ENCODE assay signal across 8 cellular contexts in genomic region chrX:153333821-153334653, GRCh38. TPM values are rescaled to one million over a fixed set of nuclear protein-coding genes. Genes with fewer than 3 reads are reported as not detected.
DNase-seq lines count a peak whose midpoint lies in the region; ATAC-seq and TF ChIP-seq lines count a peak whose summit lies in the region.

ZNF275 (plus strand) TSS chrX:153334153; CDS start chrX:153336680, 2,527 bp downstream.

- peaks cover 18 to 29% (median 22%) of the 10 kb centered on the region in 3 experiments for H3K36me3 Mint-ChIP-seq in H9 (ENCODE audit: insufficient read depth in 1 of 3, low read depth in 3 of 3)
- peaks cover 30% of the 10 kb centered on the region for H3K36me3 Mint-ChIP-seq in activated naive CD4-positive, alpha-beta T cell treated with anti-CD3 and anti-CD28 coated beads, Interleukin-2, amount 10 ng/mL, durations not matched to agents 7 days and 5 days

- H2BK12ac ChIP-seq in H9 (ENCODE audit: insufficient read length, low read depth, low read length) = no peak within 1 kb of the TSS

- H3K79me2 ChIP-seq in H9 (ENCODE audit: insufficient read depth, low read length) = no peaks in the 10 kb centered on the region

- peak within 1 kb of the TSS; percentile 63 for H3K4me3 ChIP-seq in MG63

- H3K23me2 ChIP-seq in H9 (ENCODE audit: insufficient read length, low read depth, low read length, poor library complexity, severe bottlenecking) = no peaks in the 10 kb centered on the region

- peaks cover 10 to 17% of the 10 kb centered on the region in 2 experiments for H3K4me1 Mint-ChIP-seq in H9
- H3K4me1 Mint-ChIP-seq in activated naive CD4-positive, alpha-beta T cell treated with anti-CD3 and anti-CD28 coated beads, Interleukin-2, amount 10 ng/mL, durations not matched to agents 7 days and 5 days = peaks cover 48% of the 10 kb centered on the region

- H3K4ac ChIP-seq in H9 (ENCODE audit: low read depth, low read length) = no peak within 1 kb of the TSS

- H3K9me3 Mint-ChIP-seq in H9 = peaks cover 72 to 73% of the 10 kb centered on the region in 2 experiments
- H3K9me3 Mint-ChIP-seq in activated naive CD4-positive, alpha-beta T cell treated with anti-CD3 and anti-CD28 coated beads, Interleukin-2, amount 10 ng/mL, durations not matched to agents 7 days and 5 days = peaks cover 3% of the 10 kb centered on the region

- no peaks in the 10 kb centered on the region for H3K4me1 ChIP-seq in H9 (ENCODE audit: insufficient read depth, low read length)

- TF ChIP-seq CTCF in H9 (conservative IDR thresholded peaks at IDR 0.05) (no peak), omental fat pad (IDR thresholded peaks at IDR 0.05) (no peak)

- DNase-seq in GF-D8 (lab: John Stamatoyannopoulos, UW) (peak; percentile 30), H9 (peak; percentile 72), MG63 (peak; percentile 76), globus pallidus (ENCODE audit: low spot score) (peak; percentile 79), omental fat pad (ENCODE audit: low spot score) (peak; percentile 39), superior temporal gyrus (ENCODE audit: extremely low spot score) (peak; percentile 61)
- peak; percentile 82 for DNase-seq in activated naive CD4-positive, alpha-beta T cell treated with anti-CD3 and anti-CD28 coated beads, Interleukin-2, amount 10 ng/mL, durations not matched to agents 7 days and 5 days

- no peak within 1 kb of the TSS for H4K8ac ChIP-seq in H9 (replicated peaks; ENCODE audit: insufficient read length, low read depth, low read length)

- no peak within 1 kb of the TSS for H3K27ac ChIP-seq in H9 (ENCODE audit: insufficient read length, low read depth, low read length)

- 100% methylated on average over 4 of the region's 86 CpGs for WGBS in H9 (ENCODE audit: extremely low coverage, insufficient read length, low lambda C conversion rate)

- no peak within 1 kb of the TSS for H4K5ac ChIP-seq in H9 (ENCODE audit: insufficient read length, low read depth, low read length)

- no peak within 1 kb of the TSS for H4K91ac ChIP-seq in H9 (ENCODE audit: insufficient read length, low read depth, low read length)

- H3K27me3 ChIP-seq in H9 (ENCODE audit: insufficient read depth, low read length) = no peaks in the 10 kb centered on the region
- no peaks in the 10 kb centered on the region for H3K27me3 ChIP-seq in MG63

- H3K56ac ChIP-seq in H9 (ENCODE audit: insufficient read length, low read depth, low read length) = no peak within 1 kb of the TSS

- no peak within 1 kb of the TSS for H2BK120ac ChIP-seq in H9 (ENCODE audit: low read depth, low read length, poor library complexity, severe bottlenecking)

- CTCF ChIA-PET in activated naive CD4-positive, alpha-beta T cell treated with anti-CD3 and anti-CD28 coated beads, Interleukin-2, amount 10 ng/mL, durations not matched to agents 7 days and 5 days (lab: Charles Lee) = no interaction called here

- no peak within 1 kb of the TSS for H3T11ph ChIP-seq in H9 (ENCODE audit: low read length)

- H3K79me1 ChIP-seq in H9 (ENCODE audit: insufficient read depth, low read depth, low read length, poor library complexity, severe bottlenecking) = no peaks in the 10 kb centered on the region

- H4K20me1 ChIP-seq in H9 (ENCODE audit: control insufficient read depth, insufficient read depth, insufficient read length) = no peaks in the 10 kb centered on the region

- H3K9me3 ChIP-seq in H9 (ENCODE audit: control insufficient read depth, low read depth, low read length) (peaks cover 22% of the 10 kb centered on the region), MG63 (no peaks in the 10 kb centered on the region)

- no peak within 1 kb of the TSS for H2BK15ac ChIP-seq in H9 (ENCODE audit: low read depth, low read length)

- H3K4me3 Mint-ChIP-seq in H9 = peak within 1 kb of the TSS; percentile 84 to 92
- peak within 1 kb of the TSS; percentile 82 for H3K4me3 Mint-ChIP-seq in activated naive CD4-positive, alpha-beta T cell treated with anti-CD3 and anti-CD28 coated beads, Interleukin-2, amount 10 ng/mL, durations not matched to agents 7 days and 5 days

- H3K27ac Mint-ChIP-seq in H9 = peak within 1 kb of the TSS in 2 of 3 experiments; percentile 72 to 90; a peak in 4 of 7 replicates
- peak within 1 kb of the TSS; percentile 82 for H3K27ac Mint-ChIP-seq in activated naive CD4-positive, alpha-beta T cell treated with anti-CD3 and anti-CD28 coated beads, Interleukin-2, amount 10 ng/mL, durations not matched to agents 7 days and 5 days

- no peak within 1 kb of the TSS for H2BK5ac ChIP-seq in H9 (ENCODE audit: insufficient read length, low read length)

- H3K4me2 ChIP-seq in H9 (ENCODE audit: insufficient read depth, insufficient read length, low read length) = peak within 1 kb of the TSS; percentile 24

- H3K18ac ChIP-seq in H9 (ENCODE audit: insufficient read length, low read depth, low read length) = peak within 1 kb of the TSS; percentile 46

- 0 out of 2 replicates have a peak within 1 kb of the TSS, but pooled peaks have one; percentile 31 for H3K14ac ChIP-seq in H9 (ENCODE audit: insufficient read depth, low read length)

- H2BK20ac ChIP-seq in H9 (ENCODE audit: low read depth, low read length, poor library complexity, severe bottlenecking) = no peak within 1 kb of the TSS

- H2AFZ ChIP-seq in H9 (ENCODE audit: low read length) = no peak within 1 kb of the TSS

- ATAC-seq in SK-N-SH treated with all-trans-retinoic acid at 6 μM for 48 hours (peak; percentile 95), omental fat pad (ENCODE audit: low FRiP score) (peak; percentile 93)

- H2AK5ac ChIP-seq in H9 (ENCODE audit: insufficient read length, low read length) = no peak within 1 kb of the TSS

- H3K9ac ChIP-seq in H9 (ENCODE audit: extremely low read depth, insufficient read length, low read length) = peak within 1 kb of the TSS; percentile 50

- peaks cover 14% of the 10 kb centered on the region for H3K27me3 Mint-ChIP-seq in H9 (ENCODE audit: low read depth)
- H3K27me3 Mint-ChIP-seq in activated naive CD4-positive, alpha-beta T cell treated with anti-CD3 and anti-CD28 coated beads, Interleukin-2, amount 10 ng/mL, durations not matched to agents 7 days and 5 days = peaks cover 13% of the 10 kb centered on the region

- H3K23ac ChIP-seq in H9 (ENCODE audit: insufficient read length, low read depth, low read length) = no peak within 1 kb of the TSS

- peaks cover 12% of the 10 kb centered on the region for H3K36me3 ChIP-seq in MG63

TF ChIP-seq in SK-N-SH treated with all-trans-retinoic acid at 6 μM for 48 hours, 23 proteins besides CTCF, POLR2A, EP300 and RAD21:
- TF ChIP-seq ZNF565 (CRISPR knock-in tag; conservative IDR thresholded peaks at IDR 0.05; ENCODE audit: low read depth) (no peak), ZNF8 (CRISPR knock-in tag; IDR thresholded peaks at IDR 0.05) (no peak), CSDC2 (CRISPR knock-in tag; IDR thresholded peaks at IDR 0.05) (no peak), OSR1 (CRISPR knock-in tag; IDR thresholded peaks at IDR 0.05) (no peak)
- TF ChIP-seq, protein P1, sequence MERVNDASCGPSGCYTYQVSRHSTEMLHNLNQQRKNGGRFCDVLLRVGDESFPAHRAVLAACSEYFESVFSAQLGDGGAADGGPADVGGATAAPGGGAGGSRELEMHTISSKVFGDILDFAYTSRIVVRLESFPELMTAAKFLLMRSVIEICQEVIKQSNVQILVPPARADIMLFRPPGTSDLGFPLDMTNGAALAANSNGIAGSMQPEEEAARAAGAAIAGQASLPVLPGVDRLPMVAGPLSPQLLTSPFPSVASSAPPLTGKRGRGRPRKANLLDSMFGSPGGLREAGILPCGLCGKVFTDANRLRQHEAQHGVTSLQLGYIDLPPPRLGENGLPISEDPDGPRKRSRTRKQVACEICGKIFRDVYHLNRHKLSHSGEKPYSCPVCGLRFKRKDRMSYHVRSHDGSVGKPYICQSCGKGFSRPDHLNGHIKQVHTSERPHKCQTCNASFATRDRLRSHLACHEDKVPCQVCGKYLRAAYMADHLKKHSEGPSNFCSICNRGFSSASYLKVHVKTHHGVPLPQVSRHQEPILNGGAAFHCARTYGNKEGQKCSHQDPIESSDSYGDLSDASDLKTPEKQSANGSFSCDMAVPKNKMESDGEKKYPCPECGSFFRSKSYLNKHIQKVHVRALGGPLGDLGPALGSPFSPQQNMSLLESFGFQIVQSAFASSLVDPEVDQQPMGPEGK (CRISPR knock-in tag; IDR thresholded peaks at IDR 0.05; ENCODE audit: borderline replicate concordance) = no peak
TF ChIP-seq in SK-N-SH treated with all-trans-retinoic acid at 6 μM for 48 hours: peak in this region for 0.

RNA-seq across cellular contexts. Expression of gene ZNF275, which starts in this region (rescaled TPM):
- total RNA-seq in H9 (2021) = 11.8 and 12.1 TPM in 2 replicates
- total RNA-seq in MG63 (2014; rRNA removed; shearing (Covaris generic); ENCODE audit: low replicate concordance) = 2.3 and 5.9 TPM in 2 replicates
- total RNA-seq in omental fat pad = 10 to 100 TPM; 14.6 to 45.4 (median 19.5) TPM

Comparison
In these comparisons a context has a peak if more than half of its experiments do, and no peak if none do; other contexts are left out.
1. DNase-seq: peak in every context shown above with its lines; median percentile 82 in activated naive CD4-positive, alpha-beta T cell treated with anti-CD3 and anti-CD28 coated beads, Interleukin-2, amount 10 ng/mL, durations not matched to agents 7 days and 5 days; 79 in globus pallidus; 76 in MG63; 72 in H9; 61 in superior temporal gyrus; 39 in omental fat pad; 30 in GF-D8.